Comparison of ENCODE assay signal across 20 cellular contexts in genomic region chr15:63442080-63442479, GRCh38.
"Had no signal": no experiment of that assay in that cellular context is flagged by ENCODE, and none has a peak within 500 bp of the region (broad histone marks: within the 10 kb centered on the region; RNA-seq: fewer than 3 reads in every experiment).

No MANE protein-coding gene starts in this region.

- H3K27me3 ChIP-seq: hepatocyte, neutrophil, testis, tibial nerve, upper lobe of right lung, vagina had no signal

- H3K27ac ChIP-seq: foreskin keratinocyte, hepatocyte, left ventricle myocardium inferior, neutrophil, psoas muscle, skin epidermis, testis, tibial nerve, upper lobe of right lung, vagina had no signal

- H3K4me3 ChIP-seq: hepatocyte, left ventricle myocardium inferior, lung, psoas muscle, skin epidermis, testis, tibial nerve, upper lobe of right lung, vagina had no signal

- H2AFZ ChIP-seq: hepatocyte had no signal

- H3K36me3 ChIP-seq: left ventricle myocardium inferior, neutrophil, tibial nerve, upper lobe of right lung, vagina had no signal

- H3K4me2 ChIP-seq: hepatocyte had no signal

- H3K9me3 ChIP-seq: left ventricle myocardium inferior, neutrophil, psoas muscle, testis, tibial nerve, upper lobe of right lung, vagina had no signal

- H3K4me1 ChIP-seq: foreskin keratinocyte had no signal

- ATAC-seq: foreskin keratinocyte; left cardiac atrium; naive thymus-derived CD4-positive, alpha-beta T cell; psoas muscle; sciatic nerve; stimulated activated naive B cell treated with anti-CD40 and anti-IgM and Interleukin-4, amounts not matched to agents 10 μg/mL and 1 μg/mL and 100 μg/mL, for 72 hours; stimulated activated naive CD8-positive, alpha-beta T cell treated with anti-CD3 and anti-CD28 coated beads, Interleukin-15, amount 100 ng/mL, for 72 hours; upper lobe of right lung had no signal

- DNase-seq: foreskin keratinocyte; kidney; left cardiac atrium; left ventricle myocardium inferior; naive thymus-derived CD4-positive, alpha-beta T cell; nephron progenitor cell; psoas muscle; stimulated activated CD4-positive, alpha-beta T cell treated with anti-CD3 and anti-CD28 coated beads, Interleukin-2, amount 100 ng/mL, for 24 hours; stimulated activated CD4-positive, alpha-beta T cell treated with anti-CD3 and anti-CD28 coated beads, Interleukin-4, amount 100 ng/mL, for 4 hours; stimulated activated naive B cell treated with anti-CD40 and anti-IgM and Interleukin-4, amounts not matched to agents 10 μg/mL and 1 μg/mL and 100 μg/mL, for 72 hours; stimulated activated naive CD8-positive, alpha-beta T cell treated with anti-CD3 and anti-CD28 coated beads, Interleukin-15, amount 100 ng/mL, for 72 hours; testis; upper lobe of right lung had no signal
